Comparison of ENCODE assay signal across 8 cellular contexts in the genomic region with DNA sequence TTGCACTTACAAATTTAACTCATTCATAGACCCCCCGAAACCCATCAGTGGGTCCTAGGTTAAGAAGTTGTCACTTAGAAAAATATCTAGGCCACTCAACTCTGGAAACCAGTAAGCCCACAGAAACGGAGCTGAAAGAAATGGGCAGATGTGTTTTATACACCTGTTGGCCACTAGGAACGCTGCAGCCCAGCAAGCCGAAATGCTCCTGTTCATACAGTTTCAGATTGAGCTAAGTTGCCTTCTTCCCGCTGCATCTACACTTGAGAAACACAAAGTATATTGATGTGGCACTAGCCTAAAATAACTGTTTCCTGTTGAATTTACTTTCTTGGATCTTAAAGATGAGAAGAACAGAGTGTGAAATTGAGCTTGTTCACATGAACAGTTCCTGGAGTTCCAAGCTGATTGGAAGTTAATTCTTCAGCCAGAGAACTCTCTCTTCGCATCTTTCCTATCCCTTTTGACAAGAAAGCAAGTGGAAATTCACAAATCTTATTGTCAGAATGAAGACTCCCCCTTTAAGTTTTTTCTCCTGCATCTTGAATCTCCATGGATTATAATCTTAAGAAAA.
DNase-seq lines count a peak whose midpoint lies in the region; ATAC-seq lines count a peak whose summit lies in the region.

No MANE protein-coding gene starts in this region.

- peak; percentile 30 for DNase-seq in activated T-cell treated with anti-CD3 and anti-CD28 coated beads, Interleukin-2, amount 50 U/mL, for 24 hours
- DNase-seq in activated T-cell treated with anti-CD3 and anti-CD28 coated beads, Interleukin-2, amount 50 U/mL, for 1 hour = no peak
- DNase-seq in NAMALWA (ENCODE audit: low spot score) (peak; percentile 51), hepatic stellate cell (ENCODE audit: low spot score) (peak; percentile 18), amniotic stem cell (lab: John Stamatoyannopoulos, UW) (no peak)
- DNase-seq in activated naive CD8-positive, alpha-beta T cell treated with anti-CD3 and anti-CD28 coated beads for 36 hours = peak; percentile 3
- peak; percentile 14 for DNase-seq in stimulated activated CD4-positive, alpha-beta T cell treated with anti-CD3 and anti-CD28 coated beads, Interleukin-1b, Interleukin-23, amount 100 ng/mL, for 48 hours

- H3K4me3 Mint-ChIP-seq in activated T-cell treated with anti-CD3 and anti-CD28 coated beads, Interleukin-2, amount 50 U/mL, for 24 hours = no peak overlapping the region
- no peak overlapping the region for H3K4me3 Mint-ChIP-seq in activated naive CD8-positive, alpha-beta T cell treated with anti-CD3 and anti-CD28 coated beads for 36 hours

- H3K4me1 Mint-ChIP-seq in activated T-cell treated with anti-CD3 and anti-CD28 coated beads, Interleukin-2, amount 50 U/mL, for 24 hours (ENCODE audit: low read depth) = peaks cover 2% of the 10 kb centered on the region
- H3K4me1 Mint-ChIP-seq in activated naive CD8-positive, alpha-beta T cell treated with anti-CD3 and anti-CD28 coated beads for 36 hours = peaks cover 1% of the 10 kb centered on the region

- no peak overlapping the region for H3K27ac Mint-ChIP-seq in activated T-cell treated with anti-CD3 and anti-CD28 coated beads, Interleukin-2, amount 50 U/mL, for 24 hours
- no peak overlapping the region for H3K27ac Mint-ChIP-seq in activated naive CD8-positive, alpha-beta T cell treated with anti-CD3 and anti-CD28 coated beads for 36 hours

- peaks cover 57% of the 10 kb centered on the region for H3K27me3 Mint-ChIP-seq in activated T-cell treated with anti-CD3 and anti-CD28 coated beads, Interleukin-2, amount 50 U/mL, for 24 hours
- H3K27me3 Mint-ChIP-seq in activated naive CD8-positive, alpha-beta T cell treated with anti-CD3 and anti-CD28 coated beads for 36 hours = peaks cover 6% of the 10 kb centered on the region

- no peaks in the 10 kb centered on the region for H3K36me3 Mint-ChIP-seq in activated T-cell treated with anti-CD3 and anti-CD28 coated beads, Interleukin-2, amount 50 U/mL, for 24 hours (ENCODE audit: low read depth)
- no peaks in the 10 kb centered on the region for H3K36me3 Mint-ChIP-seq in activated naive CD8-positive, alpha-beta T cell treated with anti-CD3 and anti-CD28 coated beads for 36 hours

- no peaks in the 10 kb centered on the region for H3K9me3 Mint-ChIP-seq in activated T-cell treated with anti-CD3 and anti-CD28 coated beads, Interleukin-2, amount 50 U/mL, for 24 hours
- no peaks in the 10 kb centered on the region for H3K9me3 Mint-ChIP-seq in activated naive CD8-positive, alpha-beta T cell treated with anti-CD3 and anti-CD28 coated beads for 36 hours

- ATAC-seq in GM21825 (IDR thresholded peaks at IDR 0.05; ENCODE audit: unreplicated experiment) = peak; percentile 70

Comparison
In these comparisons a context has a peak if more than half of its experiments do, and no peak if none do; other contexts are left out.
1. DNase-seq: peak in activated T-cell treated with anti-CD3 and anti-CD28 coated beads, Interleukin-2, amount 50 U/mL, for 24 hours (single experiment), NAMALWA (single experiment), activated naive CD8-positive, alpha-beta T cell treated with anti-CD3 and anti-CD28 coated beads for 36 hours (single experiment), hepatic stellate cell (single experiment) and stimulated activated CD4-positive, alpha-beta T cell treated with anti-CD3 and anti-CD28 coated beads, Interleukin-1b, Interleukin-23, amount 100 ng/mL, for 48 hours (single experiment); none in activated T-cell treated with anti-CD3 and anti-CD28 coated beads, Interleukin-2, amount 50 U/mL, for 1 hour (single experiment) and amniotic stem cell (single experiment).